ENCODE assay signal across 8 cellular contexts in genomic region chr17:81329279-81329926, GRCh38. TPM values are rescaled to one million over a fixed set of nuclear protein-coding genes. Genes with fewer than 3 reads are reported as not detected.
DNase-seq lines count a peak whose midpoint lies in the region; ATAC-seq and TF ChIP-seq lines count a peak whose summit lies in the region.

No MANE protein-coding gene starts in this region.

- no peak for TF ChIP-seq CTCF in AG04450 (IDR thresholded peaks at IDR 0.05; ENCODE audit: low read depth, low read length)
- TF ChIP-seq CTCF in fibroblast of villous mesenchyme (IDR thresholded peaks at IDR 0.05; ENCODE audit: insufficient read depth, low read depth, low read length) = no peak
- TF ChIP-seq CTCF in ovary (IDR thresholded peaks at IDR 0.05) = no peak

- CTCF ChIA-PET in AG04450 (lab: Charles Lee) = interaction anchor here (1.0 kb wide), 1 partner anchor 20 kb away, joined by 3 read pairs; no protein-coding TSS in a partner anchor

- no peak for TF ChIP-seq POLR2A in ovary (IDR thresholded peaks at IDR 0.05)

- ATAC-seq in HG02973 (IDR thresholded peaks at IDR 0.05; ENCODE audit: unreplicated experiment) (no peak), HG03442 (IDR thresholded peaks at IDR 0.05; ENCODE audit: unreplicated experiment) (no peak)

- H3K36me3 ChIP-seq in ovary = no peaks in the 10 kb centered on the region

- peak; percentile 60 for DNase-seq in AG04450 (ENCODE audit: low read depth, low spot score)
- DNase-seq in HPDE6-E6E7 (ENCODE audit: extremely low spot score) = peak; percentile 98
- DNase-seq in SK-MEL-5 (ENCODE audit: low read depth, low spot score) = peak; percentile 54
- DNase-seq in fibroblast of villous mesenchyme (ENCODE audit: low read depth) = peak; percentile 94
- peak; percentile 88 to 94 (median 90) for DNase-seq in ovary
- DNase-seq in activated CD4-positive, CD25-positive, alpha-beta regulatory T cell (lab: John Stamatoyannopoulos, UW) = no peak

- 11 to 14% (median 14%) methylated on average over 20 to 22 of the region's 22 CpGs for whole genome bisulfite sequencing in ovary, 3 donors

- in situ Hi-C loops in SK-MEL-5 (cut with HindIII; ENCODE audit: low pct_unique_long_range_greater_than_20kb, low sequenced_read_pairs) = no loop called here

- H3K27me3 ChIP-seq in AG04450 (ENCODE audit: control insufficient read depth, insufficient read depth, low read length) = peaks cover 39% of the 10 kb centered on the region
- H3K27me3 ChIP-seq in ovary = no peaks in the 10 kb centered on the region

- H3K27ac ChIP-seq in AG04450 (ENCODE audit: low read depth, low read length) (peak overlapping the region; percentile 39), ovary (peak overlapping the region; percentile 49 to 88)

- H3K4me3 ChIP-seq in AG04450 (ENCODE audit: low read depth, low read length) = no peak overlapping the region
- no peak overlapping the region for H3K4me3 ChIP-seq in fibroblast of villous mesenchyme (ENCODE audit: low read depth, low read length)
- H3K4me3 ChIP-seq in ovary = no peak overlapping the region

- TF ChIP-seq EP300 in ovary (IDR thresholded peaks at IDR 0.05) = no peak

- POLR2A ChIA-PET in AG04450 (lab: Yijun Ruan, JAX) = interaction anchor here (0.6 to 1.6 kb wide), 5 partner anchors 34 to 1302 kb away, joined by 3 to 8 read pairs (median 3); partner anchors contain the start of genes BAHCC1, NDUFAF8, SLC38A10 and TEPSIN

- H3K4me1 ChIP-seq in ovary (ENCODE audit: insufficient read depth) = peaks cover 11% of the 10 kb centered on the region

- intact Hi-C loops in ovary (cut with DNase I) = no loop called here

- H3K9me3 ChIP-seq in AG04450 (ENCODE audit: control insufficient read depth, insufficient read depth, low read length) = no peaks in the 10 kb centered on the region; the same call in 1 of the 2 replicates
- H3K9me3 ChIP-seq in ovary = no peaks in the 10 kb centered on the region

RNA-seq across cellular contexts. Expression of gene SLC38A10, which starts 34.3 kb away (rescaled TPM):
- polyA plus RNA-seq in AG04450 (2011; rRNA removed) = 29.3 and 40.8 TPM in 2 replicates
- 50.3 and 59.9 TPM in 2 replicates for polyA minus RNA-seq in AG04450 (2011; rRNA and poly(A)+ RNA removed)
- total RNA-seq in SK-MEL-5 (2014; rRNA removed; shearing (Covaris generic)) = 185 and 189 TPM in 2 replicates
- 304 and 381 TPM in 2 replicates for polyA plus RNA-seq in SK-MEL-5 (2015; cell fraction: cytosol; rRNA removed)
- 306 and 317 TPM in 2 replicates for polyA plus RNA-seq in SK-MEL-5 (2015; cell fraction: nucleus; rRNA removed)
- 51.4 and 57.3 TPM in 2 replicates for total RNA-seq in fibroblast of villous mesenchyme
- 10 to 100 TPM; 46.6 to 75.7 (median 68.8) TPM for total RNA-seq in ovary
- 10 to 100 TPM; 11.5 to 57.7 TPM for polyA plus RNA-seq in ovary

Comparison
In these comparisons a context has a peak if more than half of its experiments do, and no peak if none do; other contexts are left out.
1. DNase-seq: peak in AG04450 (single experiment), HPDE6-E6E7 (single experiment), SK-MEL-5 (single experiment), fibroblast of villous mesenchyme (single experiment) and ovary (5 of 5); none in activated CD4-positive, CD25-positive, alpha-beta regulatory T cell (0 of 4).